9 cellular contexts compared by ENCODE assay signal in genomic region chr9:112753725-112754124, GRCh38. TPM values are rescaled to one million over a fixed set of nuclear protein-coding genes. Genes with fewer than 3 reads are reported as not detected.
DNase-seq lines count a peak whose midpoint lies in the region; ATAC-seq and TF ChIP-seq lines count a peak whose summit lies in the region.
"Had no signal": no experiment of that assay in that cellular context is flagged by ENCODE, and none has a peak within 500 bp of the region (broad histone marks: within the 10 kb centered on the region; RNA-seq: fewer than 3 reads in every experiment).

No MANE protein-coding gene starts in this region.

- intact Hi-C loops in PC-9 (cut with micrococcal nuclease; ENCODE audit: unreplicated experiment): loop anchor here (1.0 to 10.0 kb wide), 4 partner anchors 196 to 591 kb away; partner anchors contain the start of genes BSPRY, HSDL2 and WDR31
- intact Hi-C loops in dendritic cell treated with granulocyte-macrophage colony-stimulating factor and Interleukin-4, amounts not matched to agents 40 ng/mL and 50 ng/mL, for 4 days (cut with micrococcal nuclease): loop anchor here (10.0 kb wide), 2 partner anchors 71 to 111 kb away; no protein-coding TSS in a partner anchor

- H3K27ac Mint-ChIP-seq in dendritic cell treated with granulocyte-macrophage colony-stimulating factor and Interleukin-4, amounts not matched to agents 40 ng/mL and 50 ng/mL, for 4 days: peak overlapping the region; percentile 61

- H3K79me2 ChIP-seq in PC-9 (ENCODE audit: low read depth): peaks cover 69% of the 10 kb centered on the region

- H3K27ac ChIP-seq in PC-9 (peak overlapping the region; percentile 87), rectal smooth muscle tissue (ENCODE audit: low read depth, low read length) (peak overlapping the region; percentile 41)

- H3K36me3 Mint-ChIP-seq in dendritic cell treated with granulocyte-macrophage colony-stimulating factor and Interleukin-4, amounts not matched to agents 40 ng/mL and 50 ng/mL, for 4 days (ENCODE audit: low read depth): peaks cover 28% of the 10 kb centered on the region

- DNase-seq in EH (ENCODE audit: low read depth): peak; percentile 94
- DNase-seq in PC-9: peak; percentile 61 to 86
- DNase-seq in NCI-H345 treated with DMSO at 0.1 percent for 48 hours (lab: John Stamatoyannopoulos, UW; ENCODE audit: unreplicated experiment): no peak
- DNase-seq in NCI-H446 (lab: John Stamatoyannopoulos, UW): no peak
- DNase-seq: heart right ventricle had no signal

- H3K4me1 Mint-ChIP-seq in dendritic cell treated with granulocyte-macrophage colony-stimulating factor and Interleukin-4, amounts not matched to agents 40 ng/mL and 50 ng/mL, for 4 days (ENCODE audit: low read depth): peaks cover 73% of the 10 kb centered on the region

- H3K27me3 ChIP-seq in PC-9 (ENCODE audit: insufficient read depth, low read depth) (no peaks in the 10 kb centered on the region), rectal smooth muscle tissue (ENCODE audit: control insufficient read depth, insufficient read depth, low read length) (no peaks in the 10 kb centered on the region)
- H3K27me3 ChIP-seq: heart right ventricle had no signal

- H4K20me1 ChIP-seq in PC-9 (ENCODE audit: insufficient read depth): no peaks in the 10 kb centered on the region

- H3K4me3 ChIP-seq in PC-9 (no peak overlapping the region), rectal smooth muscle tissue (ENCODE audit: low read length) (no peak overlapping the region)
- H3K4me3 ChIP-seq: heart right ventricle had no signal

- POLR2A ChIA-PET in PC-9 (lab: Charles Lee; ENCODE audit: unreplicated experiment): interaction anchor here (0.5 to 0.6 kb wide), 7 partner anchors 9 to 641 kb away, joined by 3 to 9 read pairs (median 3); partner anchors contain the start of genes FKBP15, SLC31A1 and SLC31A2

- H3K36me3 ChIP-seq in PC-9 (ENCODE audit: low read depth) (no peaks in the 10 kb centered on the region), rectal smooth muscle tissue (ENCODE audit: control insufficient read depth, insufficient read depth, low read length) (no peaks in the 10 kb centered on the region)
- H3K36me3 ChIP-seq: heart right ventricle had no signal

- peaks cover 62% of the 10 kb centered on the region for H3F3A ChIP-seq in PC-9 (ENCODE audit: insufficient read depth, low read depth)

- CTCF ChIA-PET in PC-9 (lab: Charles Lee): no interaction called here

- no peak overlapping the region for H3K4me3 Mint-ChIP-seq in dendritic cell treated with granulocyte-macrophage colony-stimulating factor and Interleukin-4, amounts not matched to agents 40 ng/mL and 50 ng/mL, for 4 days

- H3K9me3 Mint-ChIP-seq in dendritic cell treated with granulocyte-macrophage colony-stimulating factor and Interleukin-4, amounts not matched to agents 40 ng/mL and 50 ng/mL, for 4 days: no peaks in the 10 kb centered on the region

- ATAC-seq in GM18867 (IDR thresholded peaks at IDR 0.05; ENCODE audit: unreplicated experiment) (no peak), GM21717 (IDR thresholded peaks at IDR 0.05; ENCODE audit: unreplicated experiment) (no peak)
- ATAC-seq: heart right ventricle had no signal

- no peaks in the 10 kb centered on the region for H3K9me3 ChIP-seq in PC-9 (ENCODE audit: insufficient read depth, low read depth)
- H3K9me3 ChIP-seq: heart right ventricle had no signal

- no peak for TF ChIP-seq CTCF in PC-9 (conservative IDR thresholded peaks at IDR 0.05)

- H3K4me1 ChIP-seq in PC-9 (replicated peaks; ENCODE audit: insufficient read depth) (peaks cover 78% of the 10 kb centered on the region), rectal smooth muscle tissue (ENCODE audit: control insufficient read depth, insufficient read depth, low read length) (peaks cover 34% of the 10 kb centered on the region)

- H3K9me2 ChIP-seq in PC-9 (ENCODE audit: insufficient read depth): no peaks in the 10 kb centered on the region

- H3K9ac ChIP-seq in rectal smooth muscle tissue (ENCODE audit: low read length): no peak overlapping the region

- BruUV-seq in PC-9 (replicated peaks; lab: Mats Ljungman, UMichigan): no TSS peak

- H3K4me2 ChIP-seq in PC-9: peak overlapping the region; percentile 95

- H3K27me3 Mint-ChIP-seq in dendritic cell treated with granulocyte-macrophage colony-stimulating factor and Interleukin-4, amounts not matched to agents 40 ng/mL and 50 ng/mL, for 4 days: no peaks in the 10 kb centered on the region

- no peak overlapping the region for H2AFZ ChIP-seq in PC-9

RNA-seq across cellular contexts. Expression of gene SNX30, which starts 3.2 kb away (rescaled TPM):
- total RNA-seq in PC-9 (2021): 32.5 and 33.1 TPM in 2 replicates

RNA-seq across cellular contexts. Expression of gene INIP, which starts 35.8 kb away (rescaled TPM):
- total RNA-seq in PC-9 (2021): 24.0 and 28.0 TPM in 2 replicates

Comparison
In these comparisons a context has a peak if more than half of its experiments do, and no peak if none do; other contexts are left out.
1. DNase-seq: peak in EH (single experiment) and PC-9 (2 of 2); none in NCI-H345 treated with DMSO at 0.1 percent for 48 hours (single experiment) and NCI-H446 (0 of 2).